ENCODE assay signal across 25 cellular contexts in the genomic region with DNA sequence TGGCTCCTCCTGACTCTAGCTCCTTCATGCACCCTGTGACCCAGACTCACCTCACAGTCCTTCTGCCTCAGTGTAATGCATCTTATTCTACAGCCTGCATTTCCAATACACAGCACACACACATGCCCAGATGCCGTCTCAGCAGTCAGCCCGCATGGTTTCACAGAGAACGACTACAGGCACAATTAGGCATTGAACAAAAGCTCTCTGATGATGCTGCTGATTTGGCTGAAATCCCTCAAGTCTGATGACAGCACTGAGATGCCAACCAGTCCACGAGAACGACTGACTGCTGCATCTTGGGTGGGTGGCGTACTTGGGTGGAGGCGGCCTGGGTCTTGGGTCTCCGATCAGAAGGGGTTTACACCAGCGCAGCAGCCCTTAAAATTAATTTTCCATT.
DNase-seq lines count a peak whose midpoint lies in the region; ATAC-seq lines count a peak whose summit lies in the region.
"Had no signal": no experiment of that assay in that cellular context is flagged by ENCODE, and none has a peak within 500 bp of the region (broad histone marks: within the 10 kb centered on the region; RNA-seq: fewer than 3 reads in every experiment).

No MANE protein-coding gene starts in this region.

- no peak overlapping the region for H3K27ac Mint-ChIP-seq in stimulated activated naive B cell treated with anti-CD40 and anti-IgM and Interleukin-4, amounts not matched to agents 10 μg/mL and 1 μg/mL and 100 μg/mL, for 72 hours
- H3K27ac Mint-ChIP-seq: activated T-cell treated with anti-CD3 and anti-CD28 coated beads, Interleukin-2, amount 50 U/mL, for 24 hours; memory B cell had no signal

- DNase-seq in NCI-H2171 (lab: John Stamatoyannopoulos, UW): peak; percentile 28
- DNase-seq in cerebellar cortex (ENCODE audit: low spot score): peak; percentile 85
- DNase-seq in middle frontal gyrus (ENCODE audit: extremely low spot score, low spot score): peak; percentile 58
- DNase-seq in superior temporal gyrus (ENCODE audit: extremely low spot score): peak; percentile 93
- DNase-seq in NCI-H2107 (lab: John Stamatoyannopoulos, UW): no peak
- no peak for DNase-seq in NCI-H187 treated with DMSO at 0.1 percent for 48 hours (lab: John Stamatoyannopoulos, UW)
- DNase-seq in stimulated activated naive B cell treated with anti-CD40 and anti-IgM and Interleukin-4, amounts not matched to agents 10 μg/mL and 1 μg/mL and 100 μg/mL, for 72 hours: no peak
- DNase-seq: activated CD4-positive, alpha-beta T cell treated with anti-CD3 and anti-CD28 coated beads for 1 hour; activated CD8-positive, alpha-beta memory T cell treated with anti-CD3 and anti-CD28 coated beads for 24 hours; activated naive CD4-positive, alpha-beta T cell treated with Interleukin-2 at 50 U/mL for 16 hours; activated T-cell treated with anti-CD3 and anti-CD28 coated beads, Interleukin-2, amount 50 U/mL, for 24 hours; DMS79 treated with DMSO at 0.1 percent for 48 hours; effector memory CD4-positive, alpha-beta T cell; Karpas-422; kidney glomerular epithelial cell; MV-4-11; naive thymus-derived CD4-positive, alpha-beta T cell; NCI-H1694 treated with DMSO at 0.1 percent for 48 hours; NCI-H345; testis had no signal

- H3K27me3 Mint-ChIP-seq in stimulated activated naive B cell treated with anti-CD40 and anti-IgM and Interleukin-4, amounts not matched to agents 10 μg/mL and 1 μg/mL and 100 μg/mL, for 72 hours: no peaks in the 10 kb centered on the region
- H3K27me3 Mint-ChIP-seq: activated T-cell treated with anti-CD3 and anti-CD28 coated beads, Interleukin-2, amount 50 U/mL, for 24 hours; memory B cell had no signal

- H3K4me3 Mint-ChIP-seq in stimulated activated naive B cell treated with anti-CD40 and anti-IgM and Interleukin-4, amounts not matched to agents 10 μg/mL and 1 μg/mL and 100 μg/mL, for 72 hours: no peak overlapping the region
- H3K4me3 Mint-ChIP-seq: activated T-cell treated with anti-CD3 and anti-CD28 coated beads, Interleukin-2, amount 50 U/mL, for 24 hours; memory B cell; naive thymus-derived CD4-positive, alpha-beta T cell had no signal

- H3K36me3 Mint-ChIP-seq in stimulated activated naive B cell treated with anti-CD40 and anti-IgM and Interleukin-4, amounts not matched to agents 10 μg/mL and 1 μg/mL and 100 μg/mL, for 72 hours: peaks cover 25 to 37% of the 10 kb centered on the region in 2 donors

- H3K9me3 Mint-ChIP-seq in stimulated activated naive B cell treated with anti-CD40 and anti-IgM and Interleukin-4, amounts not matched to agents 10 μg/mL and 1 μg/mL and 100 μg/mL, for 72 hours: peaks cover 0 to 3% of the 10 kb centered on the region in 2 donors
- H3K9me3 Mint-ChIP-seq: memory B cell had no signal

- peaks cover 5 to 9% of the 10 kb centered on the region in 2 donors for H3K4me1 Mint-ChIP-seq in stimulated activated naive B cell treated with anti-CD40 and anti-IgM and Interleukin-4, amounts not matched to agents 10 μg/mL and 1 μg/mL and 100 μg/mL, for 72 hours

- ATAC-seq in stimulated activated naive B cell treated with anti-CD40 and anti-IgM and Interleukin-4, amounts not matched to agents 10 μg/mL and 1 μg/mL and 100 μg/mL, for 72 hours (replicated peaks): no peak
- ATAC-seq: esophagus mucosa; gastroesophageal sphincter; GM12878; HCT116; naive thymus-derived CD4-positive, alpha-beta T cell had no signal

Comparison
In these comparisons a context has a peak if more than half of its experiments do, and no peak if none do; other contexts are left out.
1. DNase-seq: peak in NCI-H2171 (single experiment), cerebellar cortex (single experiment), middle frontal gyrus (single experiment) and superior temporal gyrus (single experiment); none in NCI-H2107 (single experiment), NCI-H187 treated with DMSO at 0.1 percent for 48 hours (single experiment) and stimulated activated naive B cell treated with anti-CD40 and anti-IgM and Interleukin-4, amounts not matched to agents 10 μg/mL and 1 μg/mL and 100 μg/mL, for 72 hours (single experiment).